ENCODE assay signal across 1 cellular context in the genomic region with DNA sequence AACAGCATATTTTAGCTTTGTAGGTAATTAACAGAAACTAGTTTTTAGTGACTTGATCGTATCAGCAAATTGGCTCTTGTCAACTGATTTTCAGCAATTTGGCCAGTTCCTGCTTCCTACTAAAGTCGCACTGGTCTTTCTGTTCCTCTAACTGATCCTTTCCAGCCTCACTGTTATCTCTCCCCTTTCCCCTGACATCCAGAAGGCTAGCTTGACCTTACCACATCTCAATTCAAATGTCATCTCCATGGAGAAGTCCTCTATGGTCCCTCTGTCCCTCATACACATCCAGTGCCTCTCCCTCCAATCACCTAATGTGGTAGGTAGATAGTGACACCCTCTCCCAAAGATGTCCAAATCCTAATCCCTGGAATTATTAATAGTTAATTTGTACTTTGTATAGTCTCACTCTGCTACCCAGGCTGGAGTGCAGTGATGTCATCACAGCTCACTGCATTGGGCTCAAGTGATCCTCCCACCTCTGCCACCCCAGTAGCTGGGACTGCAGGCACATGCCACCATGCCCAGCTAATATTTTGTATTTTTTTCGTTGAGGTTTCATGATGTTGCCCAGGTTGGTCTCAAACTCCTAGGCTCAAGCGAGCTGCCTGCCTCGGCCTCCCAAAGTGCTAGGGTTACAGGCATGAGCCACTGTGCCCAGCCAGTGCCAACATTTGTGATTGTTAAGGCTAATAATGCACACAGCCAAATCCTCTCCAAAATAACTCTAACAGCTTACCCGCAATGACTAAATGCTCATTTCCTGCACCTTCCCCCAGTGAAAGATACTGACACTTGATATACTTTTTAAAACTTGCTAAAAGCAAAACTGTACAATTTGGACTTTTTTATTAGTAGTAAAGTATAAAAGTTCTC.
TF ChIP-seq lines count a peak whose summit lies in the region.

No MANE protein-coding gene starts in this region.

TF ChIP-seq in GM12878, 131 proteins besides CTCF, POLR2A, EP300 and RAD21 (continues in another document):
- peak; percentile 74 for TF ChIP-seq RUNX3 (IDR thresholded peaks at IDR 0.05; ENCODE audit: low read length)
- TF ChIP-seq IKZF1 (conservative IDR thresholded peaks at IDR 0.05): 0 out of 2 replicates have a peak, but pooled peaks have one; percentile 12
- TF ChIP-seq, protein P1, sequence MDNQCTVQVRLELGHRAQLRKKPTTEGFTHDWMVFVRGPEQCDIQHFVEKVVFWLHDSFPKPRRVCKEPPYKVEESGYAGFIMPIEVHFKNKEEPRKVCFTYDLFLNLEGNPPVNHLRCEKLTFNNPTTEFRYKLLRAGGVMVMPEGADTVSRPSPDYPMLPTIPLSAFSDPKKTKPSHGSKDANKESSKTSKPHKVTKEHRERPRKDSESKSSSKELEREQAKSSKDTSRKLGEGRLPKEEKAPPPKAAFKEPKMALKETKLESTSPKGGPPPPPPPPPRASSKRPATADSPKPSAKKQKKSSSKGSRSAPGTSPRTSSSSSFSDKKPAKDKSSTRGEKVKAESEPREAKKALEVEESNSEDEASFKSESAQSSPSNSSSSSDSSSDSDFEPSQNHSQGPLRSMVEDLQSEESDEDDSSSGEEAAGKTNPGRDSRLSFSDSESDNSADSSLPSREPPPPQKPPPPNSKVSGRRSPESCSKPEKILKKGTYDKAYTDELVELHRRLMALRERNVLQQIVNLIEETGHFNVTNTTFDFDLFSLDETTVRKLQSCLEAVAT (IDR thresholded peaks at IDR 0.05): no peak
- TF ChIP-seq SRF (IDR thresholded peaks at IDR 0.05; ENCODE audit: low read depth in 2 of 2, low read length in 2 of 2): no peak
- no peak for TF ChIP-seq POLR2AphosphoS5 (IDR thresholded peaks at IDR 0.05; ENCODE audit: low read length)
- no peak for TF ChIP-seq MEF2B (IDR thresholded peaks at IDR 0.05; ENCODE audit: partially characterized antibody, poor library complexity, severe bottlenecking)
- TF ChIP-seq HDAC6 (IDR thresholded peaks at IDR 0.05; ENCODE audit: unreplicated experiment): no peak
- TF ChIP-seq CHD2 (IDR thresholded peaks at IDR 0.05; ENCODE audit: borderline replicate concordance, low read depth, low read length): no peak
- no peak for TF ChIP-seq SREBF1 (IDR thresholded peaks at IDR 0.05; ENCODE audit: low read length)
- TF ChIP-seq MEF2A (IDR thresholded peaks at IDR 0.05; ENCODE audit: insufficient read depth, low read depth, low read length): 0 out of 2 replicates have a peak, but pooled peaks have one; percentile 46
- no peak for TF ChIP-seq SPI1 (IDR thresholded peaks at IDR 0.05; ENCODE audit: borderline replicate concordance, insufficient read depth, low read depth, low read length)
- TF ChIP-seq EGR1 (IDR thresholded peaks at IDR 0.05; ENCODE audit: borderline replicate concordance in 1 of 2, low read depth in 2 of 2, low read length in 2 of 2): no peak
- peak; percentile 43 for TF ChIP-seq JUNB (IDR thresholded peaks at IDR 0.05)
- no peak for TF ChIP-seq NRF1 (conservative IDR thresholded peaks at IDR 0.05; ENCODE audit: low read depth, low read length)
- TF ChIP-seq PRDM15 (CRISPR knock-in tag; IDR thresholded peaks at IDR 0.05): no peak
- TF ChIP-seq, protein P2, sequence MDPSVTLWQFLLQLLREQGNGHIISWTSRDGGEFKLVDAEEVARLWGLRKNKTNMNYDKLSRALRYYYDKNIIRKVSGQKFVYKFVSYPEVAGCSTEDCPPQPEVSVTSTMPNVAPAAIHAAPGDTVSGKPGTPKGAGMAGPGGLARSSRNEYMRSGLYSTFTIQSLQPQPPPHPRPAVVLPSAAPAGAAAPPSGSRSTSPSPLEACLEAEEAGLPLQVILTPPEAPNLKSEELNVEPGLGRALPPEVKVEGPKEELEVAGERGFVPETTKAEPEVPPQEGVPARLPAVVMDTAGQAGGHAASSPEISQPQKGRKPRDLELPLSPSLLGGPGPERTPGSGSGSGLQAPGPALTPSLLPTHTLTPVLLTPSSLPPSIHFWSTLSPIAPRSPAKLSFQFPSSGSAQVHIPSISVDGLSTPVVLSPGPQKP (IDR thresholded peaks at IDR 0.05; ENCODE audit: low read depth, low read length): no peak
- no peak for TF ChIP-seq IRF5 (IDR thresholded peaks at IDR 0.05; ENCODE audit: borderline replicate concordance)
- no peak for TF ChIP-seq ZNF687 (IDR thresholded peaks at IDR 0.05)
- peak in 1 of 2 experiments; percentile 32; a peak in 1 of 4 replicates for TF ChIP-seq ETV6 (conservative IDR thresholded peaks at IDR 0.05 in 1 of 2, IDR thresholded peaks at IDR 0.05 in 1 of 2; ENCODE audit: borderline replicate concordance in 1 of 2, low read depth in 1 of 2)
- no peak for TF ChIP-seq SIN3A (IDR thresholded peaks at IDR 0.05; ENCODE audit: low read depth, low read length)
- no peak for TF ChIP-seq MYB (IDR thresholded peaks at IDR 0.05; ENCODE audit: borderline replicate concordance, low read depth, low read length)
- TF ChIP-seq POLR2AphosphoS2 (IDR thresholded peaks at IDR 0.05; ENCODE audit: low read depth, low read length): no peak
- no peak for TF ChIP-seq ZSCAN29 (IDR thresholded peaks at IDR 0.05)
- TF ChIP-seq MXI1 (IDR thresholded peaks at IDR 0.05; ENCODE audit: low read depth, low read length): no peak
- TF ChIP-seq ATF7 (IDR thresholded peaks at IDR 0.05; ENCODE audit: low read depth): no peak
- no peak for TF ChIP-seq WRNIP1 (IDR thresholded peaks at IDR 0.05; ENCODE audit: borderline replicate concordance, low read depth, low read length)
- TF ChIP-seq SREBF2 (IDR thresholded peaks at IDR 0.05; ENCODE audit: low read length): no peak
- TF ChIP-seq TARDBP (IDR thresholded peaks at IDR 0.05; ENCODE audit: borderline replicate concordance): no peak
- TF ChIP-seq, protein P3, sequence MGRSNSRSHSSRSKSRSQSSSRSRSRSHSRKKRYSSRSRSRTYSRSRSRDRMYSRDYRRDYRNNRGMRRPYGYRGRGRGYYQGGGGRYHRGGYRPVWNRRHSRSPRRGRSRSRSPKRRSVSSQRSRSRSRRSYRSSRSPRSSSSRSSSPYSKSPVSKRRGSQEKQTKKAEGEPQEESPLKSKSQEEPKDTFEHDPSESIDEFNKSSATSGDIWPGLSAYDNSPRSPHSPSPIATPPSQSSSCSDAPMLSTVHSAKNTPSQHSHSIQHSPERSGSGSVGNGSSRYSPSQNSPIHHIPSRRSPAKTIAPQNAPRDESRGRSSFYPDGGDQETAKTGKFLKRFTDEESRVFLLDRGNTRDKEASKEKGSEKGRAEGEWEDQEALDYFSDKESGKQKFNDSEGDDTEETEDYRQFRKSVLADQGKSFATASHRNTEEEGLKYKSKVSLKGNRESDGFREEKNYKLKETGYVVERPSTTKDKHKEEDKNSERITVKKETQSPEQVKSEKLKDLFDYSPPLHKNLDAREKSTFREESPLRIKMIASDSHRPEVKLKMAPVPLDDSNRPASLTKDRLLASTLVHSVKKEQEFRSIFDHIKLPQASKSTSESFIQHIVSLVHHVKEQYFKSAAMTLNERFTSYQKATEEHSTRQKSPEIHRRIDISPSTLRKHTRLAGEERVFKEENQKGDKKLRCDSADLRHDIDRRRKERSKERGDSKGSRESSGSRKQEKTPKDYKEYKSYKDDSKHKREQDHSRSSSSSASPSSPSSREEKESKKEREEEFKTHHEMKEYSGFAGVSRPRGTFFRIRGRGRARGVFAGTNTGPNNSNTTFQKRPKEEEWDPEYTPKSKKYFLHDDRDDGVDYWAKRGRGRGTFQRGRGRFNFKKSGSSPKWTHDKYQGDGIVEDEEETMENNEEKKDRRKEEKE (IDR thresholded peaks at IDR 0.05): no peak
- no peak for TF ChIP-seq BHLHE40 (IDR thresholded peaks at IDR 0.05; ENCODE audit: borderline replicate concordance in 1 of 2, low read depth in 2 of 2, low read length in 1 of 2)
- TF ChIP-seq NFIC (IDR thresholded peaks at IDR 0.05; ENCODE audit: low read depth, low read length): peak; percentile 75; the same call in 1 of the 2 replicates
- TF ChIP-seq, protein P4, sequence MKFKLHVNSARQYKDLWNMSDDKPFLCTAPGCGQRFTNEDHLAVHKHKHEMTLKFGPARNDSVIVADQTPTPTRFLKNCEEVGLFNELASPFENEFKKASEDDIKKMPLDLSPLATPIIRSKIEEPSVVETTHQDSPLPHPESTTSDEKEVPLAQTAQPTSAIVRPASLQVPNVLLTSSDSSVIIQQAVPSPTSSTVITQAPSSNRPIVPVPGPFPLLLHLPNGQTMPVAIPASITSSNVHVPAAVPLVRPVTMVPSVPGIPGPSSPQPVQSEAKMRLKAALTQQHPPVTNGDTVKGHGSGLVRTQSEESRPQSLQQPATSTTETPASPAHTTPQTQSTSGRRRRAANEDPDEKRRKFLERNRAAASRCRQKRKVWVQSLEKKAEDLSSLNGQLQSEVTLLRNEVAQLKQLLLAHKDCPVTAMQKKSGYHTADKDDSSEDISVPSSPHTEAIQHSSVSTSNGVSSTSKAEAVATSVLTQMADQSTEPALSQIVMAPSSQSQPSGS (IDR thresholded peaks at IDR 0.05; ENCODE audit: low read length): peak; percentile 25; the same call in 1 of the 2 replicates
- no peak for TF ChIP-seq CREM (IDR thresholded peaks at IDR 0.05; ENCODE audit: low read depth)
- no peak for TF ChIP-seq SP1 (IDR thresholded peaks at IDR 0.05; ENCODE audit: low read depth, low read length)
- TF ChIP-seq, protein P5, sequence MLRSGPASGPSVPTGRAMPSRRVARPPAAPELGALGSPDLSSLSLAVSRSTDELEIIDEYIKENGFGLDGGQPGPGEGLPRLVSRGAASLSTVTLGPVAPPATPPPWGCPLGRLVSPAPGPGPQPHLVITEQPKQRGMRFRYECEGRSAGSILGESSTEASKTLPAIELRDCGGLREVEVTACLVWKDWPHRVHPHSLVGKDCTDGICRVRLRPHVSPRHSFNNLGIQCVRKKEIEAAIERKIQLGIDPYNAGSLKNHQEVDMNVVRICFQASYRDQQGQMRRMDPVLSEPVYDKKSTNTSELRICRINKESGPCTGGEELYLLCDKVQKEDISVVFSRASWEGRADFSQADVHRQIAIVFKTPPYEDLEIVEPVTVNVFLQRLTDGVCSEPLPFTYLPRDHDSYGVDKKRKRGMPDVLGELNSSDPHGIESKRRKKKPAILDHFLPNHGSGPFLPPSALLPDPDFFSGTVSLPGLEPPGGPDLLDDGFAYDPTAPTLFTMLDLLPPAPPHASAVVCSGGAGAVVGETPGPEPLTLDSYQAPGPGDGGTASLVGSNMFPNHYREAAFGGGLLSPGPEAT (IDR thresholded peaks at IDR 0.05; ENCODE audit: low read depth): no peak
- TF ChIP-seq TCF12 (IDR thresholded peaks at IDR 0.05; ENCODE audit: low read depth, low read length): no peak
